In genomic region chr5:66860199-66860975, GRCh38 we compare ENCODE assay signal across 19 cellular contexts.
DNase-seq lines count a peak whose midpoint lies in the region; ATAC-seq and TF ChIP-seq lines count a peak whose summit lies in the region.
"Had no signal": no experiment of that assay in that cellular context is flagged by ENCODE, and none has a peak within 500 bp of the region (broad histone marks: within the 10 kb centered on the region; RNA-seq: fewer than 3 reads in every experiment).

No MANE protein-coding gene starts in this region.

- peaks cover 21% of the 10 kb centered on the region for H3K79me2 ChIP-seq in parathyroid adenoma

- peaks cover 40% of the 10 kb centered on the region for H3K4me1 Mint-ChIP-seq in WTC11
- peaks cover 81% of the 10 kb centered on the region for H3K4me1 Mint-ChIP-seq in activated T-helper 1 cell treated with anti-CD3 and anti-CD28 coated beads, Interleukin-12 subunit alpha, Interleukin-12 subunit beta, Interleukin-2, Interleukin-4 antibody, amounts not matched to agents 30 ng/mL and 10 ng/mL and 1 ng/mL, durations not matched to agents 14 hours and 24 hours and 36 hours (ENCODE audit: low read depth)
- no peaks in the 10 kb centered on the region for H3K4me1 Mint-ChIP-seq in activated T-cell treated with anti-CD3 and anti-CD28 coated beads, Interleukin-2, amount 50 U/mL, for 4 hours (ENCODE audit: low read depth)
- H3K4me1 Mint-ChIP-seq: central memory CD8-positive, alpha-beta T cell had no signal

- H3K4me2 ChIP-seq in parathyroid adenoma (ENCODE audit: low read length), result peak overlapping the region; percentile 77
- H3K4me2 ChIP-seq: KMS-11 had no signal

- H3K4me1 ChIP-seq in right cardiac atrium (ENCODE audit: control insufficient read depth, insufficient read depth, low read length) (peaks cover 5% of the 10 kb centered on the region), parathyroid adenoma (peaks cover 72% of the 10 kb centered on the region)
- H3K4me1 ChIP-seq in effector memory CD4-positive, alpha-beta T cell (ENCODE audit: control insufficient read depth, insufficient read depth, low read length, poor library complexity, severe bottlenecking), result no peaks in the 10 kb centered on the region

- POLR2A ChIA-PET in WTC11 (lab: Charles Lee), result no interaction called here

- no peak overlapping the region for H2AFZ ChIP-seq in parathyroid adenoma

- no peaks in the 10 kb centered on the region for H3K9me3 ChIP-seq in right cardiac atrium (ENCODE audit: control insufficient read depth, low read length)
- H3K9me3 ChIP-seq in parathyroid adenoma (ENCODE audit: control insufficient read depth, low read length), result no peaks in the 10 kb centered on the region
- H3K9me3 ChIP-seq in effector memory CD4-positive, alpha-beta T cell (ENCODE audit: control insufficient read depth, low read length), result no peaks in the 10 kb centered on the region

- 34% methylated on average over 7 of the region's 7 CpGs for WGBS in right cardiac atrium

- ATAC-seq in WTC11 (no peak), right cardiac atrium (peak; percentile 29 to 45)
- no peak for ATAC-seq in activated T-cell treated with anti-CD3 and anti-CD28 coated beads, Interleukin-2, amount 50 U/mL, for 4 hours

- H3K27me3 Mint-ChIP-seq in WTC11 (ENCODE audit: low read depth), result no peaks in the 10 kb centered on the region
- peaks cover 3% of the 10 kb centered on the region for H3K27me3 Mint-ChIP-seq in activated T-helper 1 cell treated with anti-CD3 and anti-CD28 coated beads, Interleukin-12 subunit alpha, Interleukin-12 subunit beta, Interleukin-2, Interleukin-4 antibody, amounts not matched to agents 30 ng/mL and 10 ng/mL and 1 ng/mL, durations not matched to agents 14 hours and 24 hours and 36 hours (ENCODE audit: insufficient read depth)
- H3K27me3 Mint-ChIP-seq in activated T-cell treated with anti-CD3 and anti-CD28 coated beads, Interleukin-2, amount 50 U/mL, for 4 hours (ENCODE audit: low read depth), result peaks cover 21% of the 10 kb centered on the region

- H3K27ac Mint-ChIP-seq in WTC11, result no peak overlapping the region
- H3K27ac Mint-ChIP-seq in activated T-helper 1 cell treated with anti-CD3 and anti-CD28 coated beads, Interleukin-12 subunit alpha, Interleukin-12 subunit beta, Interleukin-2, Interleukin-4 antibody, amounts not matched to agents 30 ng/mL and 10 ng/mL and 1 ng/mL, durations not matched to agents 14 hours and 24 hours and 36 hours, result no peak overlapping the region
- H3K27ac Mint-ChIP-seq: activated naive CD8-positive, alpha-beta T cell had no signal

- CTCF ChIA-PET in WTC11 (lab: Charles Lee), result no interaction called here

- H3K27me3 ChIP-seq in right cardiac atrium (ENCODE audit: control insufficient read depth, insufficient read depth), result no peaks in the 10 kb centered on the region
- no peaks in the 10 kb centered on the region for H3K27me3 ChIP-seq in parathyroid adenoma (ENCODE audit: control insufficient read depth, insufficient read depth, low read length)
- no peaks in the 10 kb centered on the region for H3K27me3 ChIP-seq in effector memory CD4-positive, alpha-beta T cell (replicated peaks; ENCODE audit: control insufficient read depth, insufficient read depth, low read length, poor library complexity, severe bottlenecking)

- no peaks in the 10 kb centered on the region for H3K9me3 Mint-ChIP-seq in WTC11
- no peaks in the 10 kb centered on the region for H3K9me3 Mint-ChIP-seq in activated T-helper 1 cell treated with anti-CD3 and anti-CD28 coated beads, Interleukin-12 subunit alpha, Interleukin-12 subunit beta, Interleukin-2, Interleukin-4 antibody, amounts not matched to agents 30 ng/mL and 10 ng/mL and 1 ng/mL, durations not matched to agents 14 hours and 24 hours and 36 hours
- H3K9me3 Mint-ChIP-seq in activated T-cell treated with anti-CD3 and anti-CD28 coated beads, Interleukin-2, amount 50 U/mL, for 4 hours, result no peaks in the 10 kb centered on the region
- H3K9me3 Mint-ChIP-seq: central memory CD8-positive, alpha-beta T cell had no signal

- intact Hi-C loops in right cardiac atrium (cut with DNase I), result loop anchor here in 3 of 4 donors (5.0 to 10.0 kb wide), 2 partner anchors 46 to 48 kb away; no protein-coding TSS in a partner anchor
- intact Hi-C loops in activated T-helper 1 cell treated with anti-CD3 and anti-CD28 coated beads, Interleukin-12 subunit alpha, Interleukin-12 subunit beta, Interleukin-2, Interleukin-4 antibody, amounts not matched to agents 30 ng/mL and 10 ng/mL and 1 ng/mL, durations not matched to agents 14 hours and 24 hours and 36 hours (cut with micrococcal nuclease), result no loop called here

- H3K9ac ChIP-seq in parathyroid adenoma, result no peak overlapping the region
- H3K9ac ChIP-seq: KMS-11 had no signal

- no peaks in the 10 kb centered on the region for H3K36me3 Mint-ChIP-seq in WTC11
- H3K36me3 Mint-ChIP-seq in activated T-helper 1 cell treated with anti-CD3 and anti-CD28 coated beads, Interleukin-12 subunit alpha, Interleukin-12 subunit beta, Interleukin-2, Interleukin-4 antibody, amounts not matched to agents 30 ng/mL and 10 ng/mL and 1 ng/mL, durations not matched to agents 14 hours and 24 hours and 36 hours (ENCODE audit: low read depth), result peaks cover 20% of the 10 kb centered on the region
- H3K36me3 Mint-ChIP-seq in activated T-cell treated with anti-CD3 and anti-CD28 coated beads, Interleukin-2, amount 50 U/mL, for 4 hours (ENCODE audit: insufficient read depth), result no peaks in the 10 kb centered on the region
- H3K36me3 Mint-ChIP-seq: activated naive CD8-positive, alpha-beta T cell had no signal

- no peak for TF ChIP-seq CTCF in WTC11 (IDR thresholded peaks at IDR 0.05)
- no peak for TF ChIP-seq CTCF in parathyroid adenoma (IDR thresholded peaks at IDR 0.05)

- H3K4me3 ChIP-seq in right cardiac atrium (ENCODE audit: low read length) (no peak overlapping the region), parathyroid adenoma (ENCODE audit: low read depth, low read length) (peak overlapping the region; percentile 38)
- H3K4me3 ChIP-seq in effector memory CD4-positive, alpha-beta T cell (ENCODE audit: insufficient read depth, low read depth, low read length, poor library complexity, severe bottlenecking), result no peak overlapping the region

- no peaks in the 10 kb centered on the region for H3K36me3 ChIP-seq in parathyroid adenoma (ENCODE audit: control insufficient read depth, insufficient read depth, low read length)
- no peaks in the 10 kb centered on the region for H3K36me3 ChIP-seq in effector memory CD4-positive, alpha-beta T cell (ENCODE audit: control insufficient read depth, insufficient read depth, low read length)

- no peak overlapping the region for H3K4me3 Mint-ChIP-seq in WTC11
- no peak overlapping the region for H3K4me3 Mint-ChIP-seq in activated T-helper 1 cell treated with anti-CD3 and anti-CD28 coated beads, Interleukin-12 subunit alpha, Interleukin-12 subunit beta, Interleukin-2, Interleukin-4 antibody, amounts not matched to agents 30 ng/mL and 10 ng/mL and 1 ng/mL, durations not matched to agents 14 hours and 24 hours and 36 hours
- H3K4me3 Mint-ChIP-seq in activated T-cell treated with anti-CD3 and anti-CD28 coated beads, Interleukin-2, amount 50 U/mL, for 4 hours, result no peak overlapping the region
- H3K4me3 Mint-ChIP-seq: activated naive CD8-positive, alpha-beta T cell; central memory CD8-positive, alpha-beta T cell had no signal

- no peak overlapping the region for H3K27ac ChIP-seq in right cardiac atrium (ENCODE audit: low read length)
- H3K27ac ChIP-seq in parathyroid adenoma, result peak overlapping the region; percentile 98
- no peak overlapping the region for H3K27ac ChIP-seq in effector memory CD4-positive, alpha-beta T cell (ENCODE audit: insufficient read depth, low read length, poor library complexity, severe bottlenecking)
- H3K27ac ChIP-seq: C4-2B, epithelial cell of prostate, KMS-11 had no signal

- DNase-seq in H4 (ENCODE audit: low spot score) (peak; percentile 12), WTC11 (ENCODE audit: low spot score) (peak; percentile 13), right cardiac atrium (peak in 1 of 3 donors; percentile 54)
- DNase-seq in effector memory CD4-positive, alpha-beta T cell, result no peak
- no peak for DNase-seq in activated T-helper 1 cell treated with anti-CD3 and anti-CD28 coated beads, Interleukin-12 subunit alpha, Interleukin-12 subunit beta, Interleukin-2, Interleukin-4 antibody, amounts not matched to agents 30 ng/mL and 10 ng/mL and 1 ng/mL, durations not matched to agents 14 hours and 24 hours and 36 hours (ENCODE audit: low spot score)
- DNase-seq in activated T-cell treated with anti-CD3 and anti-CD28 coated beads, Interleukin-2, amount 50 U/mL, for 4 hours, result no peak
- DNase-seq: activated CD4-positive, alpha-beta T cell treated with anti-CD3 and anti-CD28 coated beads for 4 hours; DMS79 treated with DMSO at 0.1 percent for 48 hours; head of caudate nucleus; kidney; NCI-H1092 treated with DMSO at 0.1 percent for 48 hours; NCI-H446; T-helper 9 cell had no signal

TF ChIP-seq in WTC11, 78 proteins besides CTCF, POLR2A, EP300 and RAD21 (continues in another document):
- TF ChIP-seq CDX4 (CRISPR knock-in tag; IDR thresholded peaks at IDR 0.05; ENCODE audit: borderline replicate concordance) (no peak), ZNF671 (CRISPR knock-in tag; IDR thresholded peaks at IDR 0.05) (no peak), MXD4 (CRISPR knock-in tag; IDR thresholded peaks at IDR 0.05; ENCODE audit: borderline replicate concordance) (no peak), MLX (CRISPR knock-in tag; IDR thresholded peaks at IDR 0.05) (no peak), ZNF121 (CRISPR knock-in tag; IDR thresholded peaks at IDR 0.05) (no peak), USF1 (CRISPR knock-in tag; IDR thresholded peaks at IDR 0.05) (no peak), ZNF317 (CRISPR knock-in tag; IDR thresholded peaks at IDR 0.05; ENCODE audit: borderline replicate concordance, low read depth) (no peak), TEAD4 (CRISPR knock-in tag; IDR thresholded peaks at IDR 0.05) (no peak)

Comparison
In these comparisons a context has a peak if more than half of its experiments do, and no peak if none do; other contexts are left out.
1. DNase-seq: peak in H4 (single experiment) and WTC11 (single experiment); none in effector memory CD4-positive, alpha-beta T cell (0 of 3), activated T-helper 1 cell treated with anti-CD3 and anti-CD28 coated beads, Interleukin-12 subunit alpha, Interleukin-12 subunit beta, Interleukin-2, Interleukin-4 antibody, amounts not matched to agents 30 ng/mL and 10 ng/mL and 1 ng/mL, durations not matched to agents 14 hours and 24 hours and 36 hours (single experiment) and activated T-cell treated with anti-CD3 and anti-CD28 coated beads, Interleukin-2, amount 50 U/mL, for 4 hours (single experiment).
2. ATAC-seq: peak in right cardiac atrium (2 of 2); none in WTC11 (single experiment) and activated T-cell treated with anti-CD3 and anti-CD28 coated beads, Interleukin-2, amount 50 U/mL, for 4 hours (0 of 2).